Comparison of ENCODE assay signal across 8 cellular contexts in the genomic region with DNA sequence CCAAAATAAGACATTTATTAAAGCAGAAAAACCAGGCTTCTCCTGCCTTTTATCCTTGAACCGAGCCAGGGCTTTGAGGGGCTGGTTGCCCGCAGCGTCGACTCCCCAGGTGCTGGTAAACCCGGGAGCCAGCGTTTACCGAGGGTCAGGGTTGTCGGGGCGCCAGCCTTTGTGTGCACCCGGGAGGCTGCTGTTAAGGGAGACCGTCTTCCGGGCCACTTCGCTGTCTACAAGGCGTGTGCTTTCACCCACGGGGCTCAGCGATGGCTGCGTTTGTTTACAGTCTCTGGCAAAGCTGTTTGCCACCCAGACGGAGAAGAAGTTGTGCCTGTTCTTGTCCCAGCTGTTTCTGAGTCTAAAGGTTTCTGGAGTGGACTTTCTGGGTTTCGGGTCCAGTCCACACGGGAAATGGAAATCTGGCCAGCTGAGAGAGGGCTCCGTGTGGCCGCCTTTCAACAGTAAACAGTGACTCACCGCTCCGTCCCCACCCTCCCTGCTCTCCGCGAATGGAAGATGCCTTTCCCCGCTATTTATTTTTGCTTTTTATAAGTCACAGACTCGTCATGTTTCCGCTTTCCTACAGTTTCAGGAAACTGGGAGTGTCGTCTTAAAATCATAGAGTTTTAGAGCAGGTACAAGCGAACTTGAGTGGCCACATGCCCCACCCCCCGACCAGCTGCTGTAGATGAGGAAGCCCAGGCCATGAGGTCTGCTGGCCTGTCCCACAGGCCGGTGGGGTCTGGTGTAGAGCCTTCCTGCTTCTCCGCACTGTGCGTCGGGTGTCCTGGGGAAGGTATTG. TPM values are rescaled to one million over a fixed set of nuclear protein-coding genes. Genes with fewer than 3 reads are reported as not detected.
DNase-seq lines count a peak whose midpoint lies in the region; ATAC-seq and TF ChIP-seq lines count a peak whose summit lies in the region.

No MANE protein-coding gene starts in this region.

- peaks cover 23% of the 10 kb centered on the region for H3K4me1 Mint-ChIP-seq in activated T-helper 2 cell treated with anti-CD3 and anti-CD28 coated beads, Interferon-gamma antibody, Interleukin-2, Interleukin-4, amounts not matched to agents 10 μg/mL and 5 μg/mL and 100 μg/mL, durations not matched to agents 14 hours and 24 hours and 36 hours (ENCODE audit: low read depth)

- H2AFZ ChIP-seq in OCI-LY7 (ENCODE audit: low read length) = no peak overlapping the region

- CTCF ChIA-PET in OCI-LY7 (lab: Charles Lee; ENCODE audit: unreplicated experiment) = no interaction called here

- TF ChIP-seq POLR2A in tibial nerve (IDR thresholded peaks at IDR 0.05) = peak; percentile 49 to 67

- intact Hi-C loops in OCI-LY7 (cut with micrococcal nuclease; ENCODE audit: unreplicated experiment) = no loop called here
- intact Hi-C loops in activated T-helper 2 cell treated with anti-CD3 and anti-CD28 coated beads, Interferon-gamma antibody, Interleukin-2, Interleukin-4, amounts not matched to agents 10 μg/mL and 5 μg/mL and 100 μg/mL, durations not matched to agents 14 hours and 24 hours and 36 hours (cut with micrococcal nuclease) = loop anchor here (1.0 to 2.0 kb wide), 2 partner anchors 28 to 36 kb away; a partner anchor contains a TSS

- peak overlapping the region; percentile 88 for H3K4me3 Mint-ChIP-seq in activated T-helper 2 cell treated with anti-CD3 and anti-CD28 coated beads, Interferon-gamma antibody, Interleukin-2, Interleukin-4, amounts not matched to agents 10 μg/mL and 5 μg/mL and 100 μg/mL, durations not matched to agents 14 hours and 24 hours and 36 hours (ENCODE audit: low read depth)

- H3K36me3 ChIP-seq in GM06990 (ENCODE audit: control insufficient read depth, insufficient read depth, low read length) = peaks cover 7% of the 10 kb centered on the region
- peaks cover 21% of the 10 kb centered on the region; the same call in 1 of the 2 replicates for H3K36me3 ChIP-seq in OCI-LY7 (ENCODE audit: insufficient read depth, low read length)
- no peaks in the 10 kb centered on the region for H3K36me3 ChIP-seq in tibial nerve

- peaks cover 48% of the 10 kb centered on the region for H3K79me2 ChIP-seq in OCI-LY7 (ENCODE audit: insufficient read depth, low read depth, low read length)

- H3K9me3 Mint-ChIP-seq in activated T-helper 2 cell treated with anti-CD3 and anti-CD28 coated beads, Interferon-gamma antibody, Interleukin-2, Interleukin-4, amounts not matched to agents 10 μg/mL and 5 μg/mL and 100 μg/mL, durations not matched to agents 14 hours and 24 hours and 36 hours = no peaks in the 10 kb centered on the region

- TSS peak; percentile 61 for BruUV-seq in OCI-LY7 (replicated peaks; lab: Mats Ljungman, UMichigan)

- peaks cover 34% of the 10 kb centered on the region for H3K4me1 ChIP-seq in OCI-LY7 (ENCODE audit: insufficient read depth, low read length, poor library complexity, severe bottlenecking)
- H3K4me1 ChIP-seq in tibial nerve = peaks cover 0 to 61% (median 42%) of the 10 kb centered on the region in 4 donors

- peak overlapping the region; percentile 79 for H3K4me3 ChIP-seq in GM06990 (replicated peaks; ENCODE audit: low read depth, low read length)
- peak overlapping the region; percentile 82 for H3K4me3 ChIP-seq in OCI-LY7 (ENCODE audit: low read depth, low read length, poor library complexity, severe bottlenecking)
- H3K4me3 ChIP-seq in tibial nerve = peak overlapping the region; percentile 56 to 86 (median 62)

- no peaks in the 10 kb centered on the region for H3K27me3 Mint-ChIP-seq in activated T-helper 2 cell treated with anti-CD3 and anti-CD28 coated beads, Interferon-gamma antibody, Interleukin-2, Interleukin-4, amounts not matched to agents 10 μg/mL and 5 μg/mL and 100 μg/mL, durations not matched to agents 14 hours and 24 hours and 36 hours (ENCODE audit: low read depth)

- 6 to 9% methylated on average over 17 to 34 of the region's 36 CpGs for WGBS in tibial nerve, 2 donors

- H3K27ac ChIP-seq in OCI-LY7 (ENCODE audit: low read depth, low read length, poor library complexity, severe bottlenecking) (peak overlapping the region; percentile 2), tibial nerve (peak overlapping the region; percentile 88 to 100 (median 98))

- H4K20me1 ChIP-seq in OCI-LY7 (ENCODE audit: insufficient read depth, low read length) = peaks cover 9% of the 10 kb centered on the region; the same call in 1 of the 2 replicates

- ATAC-seq in omental fat pad (ENCODE audit: low FRiP score) = peak; percentile 56
- ATAC-seq in HG03039 (IDR thresholded peaks at IDR 0.05; ENCODE audit: unreplicated experiment) = no peak
- ATAC-seq in GM19351 (IDR thresholded peaks at IDR 0.05; ENCODE audit: unreplicated experiment) = no peak

- H3K9me3 ChIP-seq in OCI-LY7 (ENCODE audit: low read length) (no peaks in the 10 kb centered on the region), tibial nerve (no peaks in the 10 kb centered on the region)

- peak in 1 of 2 donors; percentile 95 for TF ChIP-seq EP300 in tibial nerve (IDR thresholded peaks at IDR 0.05)

- POLR2A ChIA-PET in OCI-LY7 (lab: Charles Lee) = no interaction called here

- H3K27ac Mint-ChIP-seq in activated T-helper 2 cell treated with anti-CD3 and anti-CD28 coated beads, Interferon-gamma antibody, Interleukin-2, Interleukin-4, amounts not matched to agents 10 μg/mL and 5 μg/mL and 100 μg/mL, durations not matched to agents 14 hours and 24 hours and 36 hours = peak overlapping the region; percentile 87

- H3K36me3 Mint-ChIP-seq in activated T-helper 2 cell treated with anti-CD3 and anti-CD28 coated beads, Interferon-gamma antibody, Interleukin-2, Interleukin-4, amounts not matched to agents 10 μg/mL and 5 μg/mL and 100 μg/mL, durations not matched to agents 14 hours and 24 hours and 36 hours (ENCODE audit: low read depth) = peaks cover 3% of the 10 kb centered on the region

- TF ChIP-seq CTCF in GM06990 (IDR thresholded peaks at IDR 0.05; ENCODE audit: insufficient read depth, low read length, poor library complexity, severe bottlenecking) (no peak), OCI-LY7 (conservative IDR thresholded peaks at IDR 0.05; ENCODE audit: low read length) (no peak), omental fat pad (IDR thresholded peaks at IDR 0.05) (no peak), tibial nerve (IDR thresholded peaks at IDR 0.05) (no peak)

- DNase-seq in GM06990 (ENCODE audit: extremely low read depth, insufficient read length) = peak; percentile 36
- DNase-seq in OCI-LY7 (ENCODE audit: low spot score) = peak; percentile 39
- DNase-seq in activated T-helper 2 cell treated with anti-CD3 and anti-CD28 coated beads, Interferon-gamma antibody, Interleukin-2, Interleukin-4, amounts not matched to agents 10 μg/mL and 5 μg/mL and 100 μg/mL, durations not matched to agents 14 hours and 24 hours and 36 hours (ENCODE audit: low spot score) = peak; percentile 54
- peak; percentile 61 for DNase-seq in fibroblast of the conjunctiva (ENCODE audit: low read depth)
- DNase-seq in omental fat pad (ENCODE audit: low spot score) = no peak
- peak; percentile 66 to 84 for DNase-seq in tibial nerve (ENCODE audit: low spot score in 2 of 2)

- H3K27me3 ChIP-seq in GM06990 (replicated peaks; ENCODE audit: control insufficient read depth, insufficient read depth, low read length) (no peaks in the 10 kb centered on the region), tibial nerve (no peaks in the 10 kb centered on the region)

- no peaks in the 10 kb centered on the region for H3K9me2 ChIP-seq in OCI-LY7 (ENCODE audit: insufficient read depth, low read length)

- peak overlapping the region; percentile 98 for H3K4me2 ChIP-seq in OCI-LY7 (ENCODE audit: low read length)

RNA-seq across cellular contexts. Expression of a gene that starts 2.2 kb away (rescaled TPM):
- 25.2 and 26.1 TPM in 2 replicates for total RNA-seq in OCI-LY7 (2014; rRNA removed; shearing (Covaris generic))
- total RNA-seq in OCI-LY7 (2022) (32.7 and 39.0 TPM in 2 replicates), omental fat pad (10 to 100 TPM; 30.7 to 57.6 (median 32.7) TPM), tibial nerve (100 to 1,000 TPM in 2 of 4 donors, 10 to 100 TPM in 2; 41.3 to 117 (median 74.5) TPM)
- 29.6 and 30.4 TPM in 2 replicates for total RNA-seq in activated T-helper 2 cell treated with anti-CD3 and anti-CD28 coated beads, Interferon-gamma antibody, Interleukin-2, Interleukin-4, amounts not matched to agents 10 μg/mL and 5 μg/mL and 100 μg/mL, durations not matched to agents 14 hours and 24 hours and 36 hours

RNA-seq across cellular contexts. Expression of a gene that starts 23.4 kb away (rescaled TPM):
- total RNA-seq in OCI-LY7 (2014; rRNA removed; shearing (Covaris generic)) = 0.19 and 0.77 TPM in 2 replicates
- not detected in 2 replicates for total RNA-seq in OCI-LY7 (2022)
- total RNA-seq in activated T-helper 2 cell treated with anti-CD3 and anti-CD28 coated beads, Interferon-gamma antibody, Interleukin-2, Interleukin-4, amounts not matched to agents 10 μg/mL and 5 μg/mL and 100 μg/mL, durations not matched to agents 14 hours and 24 hours and 36 hours = 0.23 TPM in 1 of 2 replicates, not detected in the other
- total RNA-seq in omental fat pad = 1 to 10 TPM in 1 of 4 donors, under 1 TPM in 2, not detected in 1; 0.19 to 3.1 (median 0.32) TPM
- total RNA-seq in tibial nerve = 1 to 10 TPM in 1 of 4 donors, under 1 TPM in 1, not detected in 2; 0.66 to 2.5 TPM

RNA-seq across cellular contexts. Expression of a gene that starts 28.5 kb away (rescaled TPM):
- total RNA-seq in OCI-LY7 (2014; rRNA removed; shearing (Covaris generic)) = 61.5 and 83.6 TPM in 2 replicates
- total RNA-seq in OCI-LY7 (2022) (187 and 188 TPM in 2 replicates), omental fat pad (10 to 100 TPM; 22.4 to 39.4 (median 32.0) TPM), tibial nerve (10 to 100 TPM; 45.7 to 81.6 (median 52.3) TPM)
- total RNA-seq in activated T-helper 2 cell treated with anti-CD3 and anti-CD28 coated beads, Interferon-gamma antibody, Interleukin-2, Interleukin-4, amounts not matched to agents 10 μg/mL and 5 μg/mL and 100 μg/mL, durations not matched to agents 14 hours and 24 hours and 36 hours = 86.7 and 91.0 TPM in 2 replicates

RNA-seq across cellular contexts. Expression of a gene that starts 37.2 kb away (rescaled TPM):
- total RNA-seq in OCI-LY7 (2014; rRNA removed; shearing (Covaris generic)) = 128 and 129 TPM in 2 replicates
- 55.1 and 63.7 TPM in 2 replicates for total RNA-seq in OCI-LY7 (2022)
- 44.5 and 45.9 TPM in 2 replicates for total RNA-seq in activated T-helper 2 cell treated with anti-CD3 and anti-CD28 coated beads, Interferon-gamma antibody, Interleukin-2, Interleukin-4, amounts not matched to agents 10 μg/mL and 5 μg/mL and 100 μg/mL, durations not matched to agents 14 hours and 24 hours and 36 hours
- 10 to 100 TPM; 22.0 to 37.7 (median 28.4) TPM for total RNA-seq in omental fat pad
- 10 to 100 TPM; 36.3 to 42.3 (median 39.5) TPM for total RNA-seq in tibial nerve
